21 cellular contexts compared by ENCODE assay signal in the genomic region with DNA sequence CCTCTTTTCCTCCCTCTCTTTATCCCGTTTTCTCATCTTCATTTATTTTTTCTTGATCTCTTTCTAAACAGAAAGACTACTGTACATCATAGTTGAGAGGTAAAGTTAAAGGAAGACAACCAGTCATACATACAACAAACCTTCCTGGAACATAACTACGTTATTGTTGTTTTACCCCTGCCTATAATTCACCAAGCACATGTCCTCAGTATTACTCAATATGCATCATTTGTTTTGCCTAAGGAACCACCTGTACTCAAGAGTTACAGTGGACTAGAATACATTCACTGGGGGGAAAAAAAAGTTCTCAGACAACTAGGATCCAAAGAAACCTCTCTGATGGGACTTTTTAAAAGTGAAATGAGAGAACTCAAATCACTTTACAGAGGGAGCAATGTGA.
"Had no signal": no experiment of that assay in that cellular context is flagged by ENCODE, and none has a peak within 500 bp of the region (broad histone marks: within the 10 kb centered on the region; RNA-seq: fewer than 3 reads in every experiment).

No MANE protein-coding gene starts in this region.

- H3K79me2 ChIP-seq: hepatocyte, parathyroid adenoma had no signal

- H3K27ac ChIP-seq: dorsolateral prefrontal cortex, hepatocyte, parathyroid adenoma, prostate gland, spleen had no signal

- H3K9me3 ChIP-seq: prostate gland, spleen had no signal

- H3K4me1 ChIP-seq: parathyroid adenoma, prostate gland had no signal

- H3K9ac ChIP-seq: parathyroid adenoma had no signal

- H3K4me2 ChIP-seq: hepatocyte had no signal

- H3K27me3 ChIP-seq: dorsolateral prefrontal cortex, hepatocyte, spleen had no signal

- H2AFZ ChIP-seq: hepatocyte, parathyroid adenoma had no signal

- ATAC-seq: left colon; left ventricle myocardium superior; sciatic nerve; stimulated activated naive B cell treated with anti-CD40 and anti-IgM and Interleukin-4, amounts not matched to agents 10 μg/mL and 1 μg/mL and 100 μg/mL, for 72 hours had no signal

- DNase-seq: cortex of kidney; dorsolateral prefrontal cortex; effector CD8-positive, alpha-beta T cell; foreskin melanocyte; head of caudate nucleus; left colon; left ventricle myocardium superior; mesenchymal stem cell; midbrain; nephron progenitor cell; spleen; stimulated activated CD4-positive, alpha-beta T cell treated with anti-CD3 and anti-CD28 coated beads, Interleukin-15, amount 100 ng/mL, for 24 hours; stimulated activated CD4-positive, alpha-beta T cell treated with anti-CD3 and anti-CD28 coated beads, Interleukin-1b, Interleukin-23, amount 100 ng/mL, for 48 hours; stimulated activated CD4-positive, alpha-beta T cell treated with anti-CD3 and anti-CD28 coated beads, Interleukin-4, amount 100 ng/mL, for 24 hours; stimulated activated naive B cell treated with anti-CD40 and anti-IgM and Interleukin-4, amounts not matched to agents 10 μg/mL and 1 μg/mL and 100 μg/mL, for 72 hours; trophoblast cell had no signal

- H3K27ac Mint-ChIP-seq: nephron progenitor cell; stimulated activated naive B cell treated with anti-CD40 and anti-IgM and Interleukin-4, amounts not matched to agents 10 μg/mL and 1 μg/mL and 100 μg/mL, for 72 hours had no signal

- H3K4me3 ChIP-seq: dorsolateral prefrontal cortex, hepatocyte, lung, prostate gland, spleen had no signal

- H3K36me3 Mint-ChIP-seq: stimulated activated naive B cell treated with anti-CD40 and anti-IgM and Interleukin-4, amounts not matched to agents 10 μg/mL and 1 μg/mL and 100 μg/mL, for 72 hours had no signal

- H3K36me3 ChIP-seq: prostate gland, spleen had no signal

- H3K4me3 Mint-ChIP-seq: nephron progenitor cell; stimulated activated naive B cell treated with anti-CD40 and anti-IgM and Interleukin-4, amounts not matched to agents 10 μg/mL and 1 μg/mL and 100 μg/mL, for 72 hours had no signal

- H3K9me3 Mint-ChIP-seq: nephron progenitor cell; stimulated activated naive B cell treated with anti-CD40 and anti-IgM and Interleukin-4, amounts not matched to agents 10 μg/mL and 1 μg/mL and 100 μg/mL, for 72 hours had no signal
